Comparison of ENCODE assay signal across 3 cellular contexts in genomic region chr1:54679706-54680105, GRCh38.
TF ChIP-seq lines count a peak whose summit lies in the region.

No MANE protein-coding gene starts in this region.

TF ChIP-seq in GM23338, 12 proteins besides CTCF, POLR2A, EP300 and RAD21:
- TF ChIP-seq EZH2phosphoT487 (IDR thresholded peaks at IDR 0.05; ENCODE audit: unreplicated experiment) (no peak), JUNB (IDR thresholded peaks at IDR 0.05; ENCODE audit: unreplicated experiment) (no peak), POLR2AphosphoS5 (IDR thresholded peaks at IDR 0.05; ENCODE audit: low read depth) (no peak)

TF ChIP-seq in H1, 55 proteins besides CTCF, POLR2A, EP300 and RAD21:
- no peak for TF ChIP-seq SIRT6 (IDR thresholded peaks at IDR 0.05; ENCODE audit: low read length)
- TF ChIP-seq CBX5 (IDR thresholded peaks at IDR 0.05; ENCODE audit: low read depth, low read length): no peak
- TF ChIP-seq, protein P1, sequence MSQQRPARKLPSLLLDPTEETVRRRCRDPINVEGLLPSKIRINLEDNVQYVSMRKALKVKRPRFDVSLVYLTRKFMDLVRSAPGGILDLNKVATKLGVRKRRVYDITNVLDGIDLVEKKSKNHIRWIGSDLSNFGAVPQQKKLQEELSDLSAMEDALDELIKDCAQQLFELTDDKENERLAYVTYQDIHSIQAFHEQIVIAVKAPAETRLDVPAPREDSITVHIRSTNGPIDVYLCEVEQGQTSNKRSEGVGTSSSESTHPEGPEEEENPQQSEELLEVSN (IDR thresholded peaks at IDR 0.05): no peak
- TF ChIP-seq POU5F1 (IDR thresholded peaks at IDR 0.05; ENCODE audit: low read depth, low read length): no peak
- TF ChIP-seq HDAC2 (IDR thresholded peaks at IDR 0.05; ENCODE audit: borderline replicate concordance in 1 of 2, low read depth in 2 of 2, low read length in 2 of 2): no peak
- TF ChIP-seq FOSL1 (IDR thresholded peaks at IDR 0.05; ENCODE audit: insufficient read depth, low read depth, low read length): no peak
- TF ChIP-seq BACH1 (IDR thresholded peaks at IDR 0.05; ENCODE audit: low read length): no peak
- no peak for TF ChIP-seq CREB1 (IDR thresholded peaks at IDR 0.05)
- TF ChIP-seq MAFK (IDR thresholded peaks at IDR 0.05; ENCODE audit: low read depth, low read length): no peak
- no peak for TF ChIP-seq SP4 (IDR thresholded peaks at IDR 0.05; ENCODE audit: low read length)
- no peak for TF ChIP-seq SRF (IDR thresholded peaks at IDR 0.05; ENCODE audit: low read depth, low read length)
- TF ChIP-seq SIN3A (conservative IDR thresholded peaks at IDR 0.05 in 1 of 2, IDR thresholded peaks at IDR 0.05 in 1 of 2; ENCODE audit: low read depth in 1 of 2, low read length in 2 of 2): no peak
- no peak for TF ChIP-seq CTBP2 (IDR thresholded peaks at IDR 0.05; ENCODE audit: borderline replicate concordance, insufficient read depth, insufficient read length, low read length)
- TF ChIP-seq PHF8 (conservative IDR thresholded peaks at IDR 0.05; ENCODE audit: low read depth, low read length): no peak
- TF ChIP-seq, protein P2, sequence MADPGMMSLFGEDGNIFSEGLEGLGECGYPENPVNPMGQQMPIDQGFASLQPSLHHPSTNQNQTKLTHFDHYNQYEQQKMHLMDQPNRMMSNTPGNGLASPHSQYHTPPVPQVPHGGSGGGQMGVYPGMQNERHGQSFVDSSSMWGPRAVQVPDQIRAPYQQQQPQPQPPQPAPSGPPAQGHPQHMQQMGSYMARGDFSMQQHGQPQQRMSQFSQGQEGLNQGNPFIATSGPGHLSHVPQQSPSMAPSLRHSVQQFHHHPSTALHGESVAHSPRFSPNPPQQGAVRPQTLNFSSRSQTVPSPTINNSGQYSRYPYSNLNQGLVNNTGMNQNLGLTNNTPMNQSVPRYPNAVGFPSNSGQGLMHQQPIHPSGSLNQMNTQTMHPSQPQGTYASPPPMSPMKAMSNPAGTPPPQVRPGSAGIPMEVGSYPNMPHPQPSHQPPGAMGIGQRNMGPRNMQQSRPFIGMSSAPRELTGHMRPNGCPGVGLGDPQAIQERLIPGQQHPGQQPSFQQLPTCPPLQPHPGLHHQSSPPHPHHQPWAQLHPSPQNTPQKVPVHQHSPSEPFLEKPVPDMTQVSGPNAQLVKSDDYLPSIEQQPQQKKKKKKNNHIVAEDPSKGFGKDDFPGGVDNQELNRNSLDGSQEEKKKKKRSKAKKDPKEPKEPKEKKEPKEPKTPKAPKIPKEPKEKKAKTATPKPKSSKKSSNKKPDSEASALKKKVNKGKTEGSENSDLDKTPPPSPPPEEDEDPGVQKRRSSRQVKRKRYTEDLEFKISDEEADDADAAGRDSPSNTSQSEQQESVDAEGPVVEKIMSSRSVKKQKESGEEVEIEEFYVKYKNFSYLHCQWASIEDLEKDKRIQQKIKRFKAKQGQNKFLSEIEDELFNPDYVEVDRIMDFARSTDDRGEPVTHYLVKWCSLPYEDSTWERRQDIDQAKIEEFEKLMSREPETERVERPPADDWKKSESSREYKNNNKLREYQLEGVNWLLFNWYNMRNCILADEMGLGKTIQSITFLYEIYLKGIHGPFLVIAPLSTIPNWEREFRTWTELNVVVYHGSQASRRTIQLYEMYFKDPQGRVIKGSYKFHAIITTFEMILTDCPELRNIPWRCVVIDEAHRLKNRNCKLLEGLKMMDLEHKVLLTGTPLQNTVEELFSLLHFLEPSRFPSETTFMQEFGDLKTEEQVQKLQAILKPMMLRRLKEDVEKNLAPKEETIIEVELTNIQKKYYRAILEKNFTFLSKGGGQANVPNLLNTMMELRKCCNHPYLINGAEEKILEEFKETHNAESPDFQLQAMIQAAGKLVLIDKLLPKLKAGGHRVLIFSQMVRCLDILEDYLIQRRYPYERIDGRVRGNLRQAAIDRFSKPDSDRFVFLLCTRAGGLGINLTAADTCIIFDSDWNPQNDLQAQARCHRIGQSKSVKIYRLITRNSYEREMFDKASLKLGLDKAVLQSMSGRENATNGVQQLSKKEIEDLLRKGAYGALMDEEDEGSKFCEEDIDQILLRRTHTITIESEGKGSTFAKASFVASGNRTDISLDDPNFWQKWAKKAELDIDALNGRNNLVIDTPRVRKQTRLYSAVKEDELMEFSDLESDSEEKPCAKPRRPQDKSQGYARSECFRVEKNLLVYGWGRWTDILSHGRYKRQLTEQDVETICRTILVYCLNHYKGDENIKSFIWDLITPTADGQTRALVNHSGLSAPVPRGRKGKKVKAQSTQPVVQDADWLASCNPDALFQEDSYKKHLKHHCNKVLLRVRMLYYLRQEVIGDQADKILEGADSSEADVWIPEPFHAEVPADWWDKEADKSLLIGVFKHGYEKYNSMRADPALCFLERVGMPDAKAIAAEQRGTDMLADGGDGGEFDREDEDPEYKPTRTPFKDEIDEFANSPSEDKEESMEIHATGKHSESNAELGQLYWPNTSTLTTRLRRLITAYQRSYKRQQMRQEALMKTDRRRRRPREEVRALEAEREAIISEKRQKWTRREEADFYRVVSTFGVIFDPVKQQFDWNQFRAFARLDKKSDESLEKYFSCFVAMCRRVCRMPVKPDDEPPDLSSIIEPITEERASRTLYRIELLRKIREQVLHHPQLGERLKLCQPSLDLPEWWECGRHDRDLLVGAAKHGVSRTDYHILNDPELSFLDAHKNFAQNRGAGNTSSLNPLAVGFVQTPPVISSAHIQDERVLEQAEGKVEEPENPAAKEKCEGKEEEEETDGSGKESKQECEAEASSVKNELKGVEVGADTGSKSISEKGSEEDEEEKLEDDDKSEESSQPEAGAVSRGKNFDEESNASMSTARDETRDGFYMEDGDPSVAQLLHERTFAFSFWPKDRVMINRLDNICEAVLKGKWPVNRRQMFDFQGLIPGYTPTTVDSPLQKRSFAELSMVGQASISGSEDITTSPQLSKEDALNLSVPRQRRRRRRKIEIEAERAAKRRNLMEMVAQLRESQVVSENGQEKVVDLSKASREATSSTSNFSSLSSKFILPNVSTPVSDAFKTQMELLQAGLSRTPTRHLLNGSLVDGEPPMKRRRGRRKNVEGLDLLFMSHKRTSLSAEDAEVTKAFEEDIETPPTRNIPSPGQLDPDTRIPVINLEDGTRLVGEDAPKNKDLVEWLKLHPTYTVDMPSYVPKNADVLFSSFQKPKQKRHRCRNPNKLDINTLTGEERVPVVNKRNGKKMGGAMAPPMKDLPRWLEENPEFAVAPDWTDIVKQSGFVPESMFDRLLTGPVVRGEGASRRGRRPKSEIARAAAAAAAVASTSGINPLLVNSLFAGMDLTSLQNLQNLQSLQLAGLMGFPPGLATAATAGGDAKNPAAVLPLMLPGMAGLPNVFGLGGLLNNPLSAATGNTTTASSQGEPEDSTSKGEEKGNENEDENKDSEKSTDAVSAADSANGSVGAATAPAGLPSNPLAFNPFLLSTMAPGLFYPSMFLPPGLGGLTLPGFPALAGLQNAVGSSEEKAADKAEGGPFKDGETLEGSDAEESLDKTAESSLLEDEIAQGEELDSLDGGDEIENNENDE (IDR thresholded peaks at IDR 0.05; ENCODE audit: insufficient replicate concordance, low read length): no peak

TF ChIP-seq in neural cell, 6 proteins besides CTCF, POLR2A, EP300 and RAD21:
- TF ChIP-seq POLR2AphosphoS5 (IDR thresholded peaks at IDR 0.05) (no peak), EZH2 (IDR thresholded peaks at IDR 0.05; ENCODE audit: borderline replicate concordance, insufficient read depth, low read length, poor library complexity, severe bottlenecking) (no peak), SMC3 (conservative IDR thresholded peaks at IDR 0.05; ENCODE audit: poor library complexity) (no peak), MXI1 (conservative IDR thresholded peaks at IDR 0.05; ENCODE audit: poor library complexity, severe bottlenecking) (no peak), TAF1 (IDR thresholded peaks at IDR 0.05; ENCODE audit: low read depth) (no peak)
- TF ChIP-seq, protein P3, sequence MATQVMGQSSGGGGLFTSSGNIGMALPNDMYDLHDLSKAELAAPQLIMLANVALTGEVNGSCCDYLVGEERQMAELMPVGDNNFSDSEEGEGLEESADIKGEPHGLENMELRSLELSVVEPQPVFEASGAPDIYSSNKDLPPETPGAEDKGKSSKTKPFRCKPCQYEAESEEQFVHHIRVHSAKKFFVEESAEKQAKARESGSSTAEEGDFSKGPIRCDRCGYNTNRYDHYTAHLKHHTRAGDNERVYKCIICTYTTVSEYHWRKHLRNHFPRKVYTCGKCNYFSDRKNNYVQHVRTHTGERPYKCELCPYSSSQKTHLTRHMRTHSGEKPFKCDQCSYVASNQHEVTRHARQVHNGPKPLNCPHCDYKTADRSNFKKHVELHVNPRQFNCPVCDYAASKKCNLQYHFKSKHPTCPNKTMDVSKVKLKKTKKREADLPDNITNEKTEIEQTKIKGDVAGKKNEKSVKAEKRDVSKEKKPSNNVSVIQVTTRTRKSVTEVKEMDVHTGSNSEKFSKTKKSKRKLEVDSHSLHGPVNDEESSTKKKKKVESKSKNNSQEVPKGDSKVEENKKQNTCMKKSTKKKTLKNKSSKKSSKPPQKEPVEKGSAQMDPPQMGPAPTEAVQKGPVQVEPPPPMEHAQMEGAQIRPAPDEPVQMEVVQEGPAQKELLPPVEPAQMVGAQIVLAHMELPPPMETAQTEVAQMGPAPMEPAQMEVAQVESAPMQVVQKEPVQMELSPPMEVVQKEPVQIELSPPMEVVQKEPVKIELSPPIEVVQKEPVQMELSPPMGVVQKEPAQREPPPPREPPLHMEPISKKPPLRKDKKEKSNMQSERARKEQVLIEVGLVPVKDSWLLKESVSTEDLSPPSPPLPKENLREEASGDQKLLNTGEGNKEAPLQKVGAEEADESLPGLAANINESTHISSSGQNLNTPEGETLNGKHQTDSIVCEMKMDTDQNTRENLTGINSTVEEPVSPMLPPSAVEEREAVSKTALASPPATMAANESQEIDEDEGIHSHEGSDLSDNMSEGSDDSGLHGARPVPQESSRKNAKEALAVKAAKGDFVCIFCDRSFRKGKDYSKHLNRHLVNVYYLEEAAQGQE (IDR thresholded peaks at IDR 0.05; ENCODE audit: borderline replicate concordance): no peak
